18 cellular contexts compared by ENCODE assay signal in the genomic region with DNA sequence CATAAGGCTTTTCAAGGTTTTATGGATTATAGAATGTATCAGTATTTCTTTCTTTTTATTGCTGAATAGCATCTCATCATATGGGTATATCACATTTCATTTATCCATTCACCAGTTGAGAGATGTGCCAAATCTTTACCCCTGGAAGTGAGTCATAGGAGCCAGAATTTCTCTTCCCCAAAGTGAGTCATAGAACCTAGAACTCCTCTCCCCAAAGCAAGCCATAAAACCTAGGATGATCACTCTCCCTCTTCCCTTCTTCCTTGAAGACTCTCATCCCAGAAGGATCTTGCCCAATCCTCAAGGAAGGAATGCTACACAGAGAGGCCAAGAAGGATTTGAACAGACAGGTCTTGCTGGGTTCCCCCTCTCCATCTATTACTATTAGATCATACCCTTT.
DNase-seq lines count a peak whose midpoint lies in the region; ATAC-seq, FAIRE-seq and TF ChIP-seq lines count a peak whose summit lies in the region.
"Had no signal": no experiment of that assay in that cellular context is flagged by ENCODE, and none has a peak within 500 bp of the region (broad histone marks: within the 10 kb centered on the region; RNA-seq: fewer than 3 reads in every experiment).

No MANE protein-coding gene starts in this region.

- H4K20me1 ChIP-seq in astrocyte (ENCODE audit: insufficient read depth, low read length): no peaks in the 10 kb centered on the region

- FAIRE-seq in astrocyte (lab: Jason Lieb, UNC): no peak

- no peak overlapping the region for H3K27ac ChIP-seq in astrocyte (ENCODE audit: low read depth, low read length)
- H3K27ac ChIP-seq: ascending aorta, vagina had no signal

- no peaks in the 10 kb centered on the region for H3K9me3 ChIP-seq in astrocyte (ENCODE audit: insufficient read depth, low read depth, low read length)
- H3K9me3 ChIP-seq: ascending aorta, vagina had no signal

- DNase-seq in AG10803 (ENCODE audit: low read depth) (peak; percentile 51), HS-5 (ENCODE audit: low read depth) (peak; percentile 93), astrocyte (ENCODE audit: low read depth) (peak; percentile 22), foreskin fibroblast (peak; percentile 85 to 90), T-helper 9 cell (no peak), CD14-positive monocyte (ENCODE audit: low spot score) (no peak)
- no peak for DNase-seq in activated naive CD4-positive, alpha-beta T cell (lab: John Stamatoyannopoulos, UW)
- DNase-seq: naive B cell; NCI-H2081 treated with DMSO at 0.1 percent for 48 hours; NCI-H526 treated with DMSO at 0.1 percent for 48 hours; stimulated activated CD4-positive, alpha-beta T cell treated with anti-CD3 and anti-CD28 coated beads, Interleukin-12 subunit alpha, Interleukin-12 subunit beta, amount 100 ng/mL, for 4 hours; stimulated activated naive CD8-positive, alpha-beta T cell treated with anti-CD3 and anti-CD28 coated beads, Interleukin-15, Interleukin-2, amounts not matched to agents 100 U/mL and 50 U/mL, for 24 hours had no signal

- H3K4me1 ChIP-seq in astrocyte (ENCODE audit: insufficient read depth, low read length): no peaks in the 10 kb centered on the region
- H3K4me1 ChIP-seq: ascending aorta, vagina had no signal

- ATAC-seq in HG02678 (IDR thresholded peaks at IDR 0.05; ENCODE audit: unreplicated experiment): no peak
- ATAC-seq: esophagus mucosa; Panc1; stimulated activated naive CD8-positive, alpha-beta T cell treated with anti-CD3 and anti-CD28 coated beads, Interleukin-15, Interleukin-2, amounts not matched to agents 100 U/mL and 50 U/mL, for 24 hours had no signal

- no peaks in the 10 kb centered on the region for H3K79me2 ChIP-seq in astrocyte (ENCODE audit: insufficient read depth, low read length)

- H3K4me3 Mint-ChIP-seq in astrocyte (ENCODE audit: unreplicated experiment): no peak overlapping the region
- H3K4me3 Mint-ChIP-seq in CD14-positive monocyte: no peak overlapping the region
- H3K4me3 Mint-ChIP-seq: dendritic cell treated with granulocyte-macrophage colony-stimulating factor and Interleukin-4, amounts not matched to agents 40 ng/mL and 50 ng/mL, for 4 days; naive B cell had no signal

- H3K4me3 ChIP-seq in AG10803 (ENCODE audit: low read length) (no peak overlapping the region), astrocyte (ENCODE audit: insufficient read depth, low read depth, low read length) (no peak overlapping the region), foreskin fibroblast (ENCODE audit: low read depth in 1 of 2, low read length in 2 of 2) (no peak overlapping the region)
- H3K4me3 ChIP-seq: ascending aorta, vagina had no signal

- intact Hi-C loops in CD14-positive monocyte (cut with micrococcal nuclease): no loop called here

- no peaks in the 10 kb centered on the region for H3K4me1 Mint-ChIP-seq in astrocyte (ENCODE audit: low read depth, unreplicated experiment)
- no peaks in the 10 kb centered on the region for H3K4me1 Mint-ChIP-seq in CD14-positive monocyte
- H3K4me1 Mint-ChIP-seq: naive B cell had no signal

- no peaks in the 10 kb centered on the region for H3K36me3 ChIP-seq in astrocyte (ENCODE audit: insufficient read depth, low read length)
- H3K36me3 ChIP-seq: ascending aorta, vagina had no signal

- TF ChIP-seq CTCF in AG10803 (conservative IDR thresholded peaks at IDR 0.05; ENCODE audit: low read length) (no peak), astrocyte (IDR thresholded peaks at IDR 0.05; ENCODE audit: insufficient read depth, low read depth, low read length) (no peak), foreskin fibroblast (IDR thresholded peaks at IDR 0.05; ENCODE audit: low read depth, low read length) (no peak), CD14-positive monocyte (IDR thresholded peaks at IDR 0.05) (no peak)

- H3K9ac ChIP-seq in astrocyte (ENCODE audit: low read length): no peak overlapping the region

- no peak overlapping the region for H3K4me2 ChIP-seq in astrocyte (ENCODE audit: low read length)

- H3K27ac Mint-ChIP-seq in astrocyte (ENCODE audit: unreplicated experiment) (no peak overlapping the region), CD14-positive monocyte (no peak overlapping the region)
- H3K27ac Mint-ChIP-seq: dendritic cell treated with granulocyte-macrophage colony-stimulating factor and Interleukin-4, amounts not matched to agents 40 ng/mL and 50 ng/mL, for 4 days; naive B cell had no signal

- H3K9me3 Mint-ChIP-seq in astrocyte (ENCODE audit: unreplicated experiment) (no peaks in the 10 kb centered on the region), CD14-positive monocyte (peaks cover 0 to 2% (median 0%) of the 10 kb centered on the region in 7 donors)
- H3K9me3 Mint-ChIP-seq: dendritic cell treated with granulocyte-macrophage colony-stimulating factor and Interleukin-4, amounts not matched to agents 40 ng/mL and 50 ng/mL, for 4 days had no signal

- H3K36me3 Mint-ChIP-seq in astrocyte (ENCODE audit: low read depth, unreplicated experiment): no peaks in the 10 kb centered on the region
- no peaks in the 10 kb centered on the region for H3K36me3 Mint-ChIP-seq in CD14-positive monocyte
- H3K36me3 Mint-ChIP-seq: naive B cell had no signal

- H2AFZ ChIP-seq in astrocyte (ENCODE audit: low read depth, low read length): no peak overlapping the region

- H3K27me3 Mint-ChIP-seq in astrocyte (ENCODE audit: low read depth, unreplicated experiment) (peaks cover 2% of the 10 kb centered on the region), CD14-positive monocyte (ENCODE audit: low read depth in 3 of 3) (peaks cover 3 to 11% (median 7%) of the 10 kb centered on the region in 3 donors)

- H3K27me3 ChIP-seq in astrocyte (ENCODE audit: insufficient read depth, low read length): peaks cover 2% of the 10 kb centered on the region
- H3K27me3 ChIP-seq: ascending aorta, vagina had no signal

Comparison
In these comparisons a context has a peak if more than half of its experiments do, and no peak if none do; other contexts are left out.
1. DNase-seq: peak in AG10803 (single experiment), HS-5 (single experiment), astrocyte (single experiment) and foreskin fibroblast (2 of 2); none in T-helper 9 cell (single experiment), CD14-positive monocyte (single experiment) and activated naive CD4-positive, alpha-beta T cell (0 of 4).